9 cellular contexts compared by ENCODE assay signal in the genomic region with DNA sequence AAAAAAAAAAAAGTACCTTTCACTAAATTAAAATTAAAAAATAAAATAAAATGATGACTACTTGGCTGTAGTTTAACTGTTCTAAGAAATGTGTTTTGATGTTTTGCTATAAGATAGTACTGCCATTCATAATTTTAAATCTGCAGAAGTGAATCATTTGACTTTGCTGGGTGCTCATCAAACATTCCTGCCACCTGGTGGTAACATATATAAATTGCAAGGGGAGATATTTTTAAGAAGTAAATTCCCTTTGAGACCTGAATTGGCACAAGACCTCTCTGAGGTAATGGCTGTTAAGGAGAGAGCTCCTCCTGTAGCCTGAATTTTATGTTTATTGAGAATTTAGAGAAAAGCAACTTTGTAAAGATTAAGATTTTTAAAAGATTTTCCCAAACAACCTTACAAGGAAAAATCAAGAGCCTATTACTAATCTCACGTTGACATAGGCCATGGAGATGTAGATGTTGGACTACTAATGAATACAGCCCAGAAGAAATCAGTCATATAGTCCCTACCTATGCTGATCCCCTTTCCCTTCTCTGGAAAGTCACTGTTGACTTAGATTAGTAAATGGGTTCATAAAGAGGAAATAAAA. TPM values are rescaled to one million over a fixed set of nuclear protein-coding genes. Genes with fewer than 3 reads are reported as not detected.
DNase-seq lines count a peak whose midpoint lies in the region; ATAC-seq and TF ChIP-seq lines count a peak whose summit lies in the region.
"Had no signal": no experiment of that assay in that cellular context is flagged by ENCODE, and none has a peak within 500 bp of the region (broad histone marks: within the 10 kb centered on the region; RNA-seq: fewer than 3 reads in every experiment).

No MANE protein-coding gene starts in this region.

- intact Hi-C loops in activated CD4-positive, alpha-beta T cell treated with anti-CD3 and anti-CD28 coated beads for 36 hours (cut with DNase I, micrococcal nuclease) = no loop called here
- intact Hi-C loops in stomach (cut with DNase I; ENCODE audit: low total_unique reads) = no loop called here

- CTCF ChIA-PET in activated CD4-positive, alpha-beta T cell treated with anti-CD3 and anti-CD28 coated beads for 36 hours (lab: Charles Lee) = interaction anchor here (0.8 to 3.2 kb wide), 4 partner anchors 12 to 170 kb away, joined by 4 to 16 read pairs (median 7); a partner anchor contains a TSS

- peak in 5 of 7 experiments; percentile 19 to 61 (median 22) for TF ChIP-seq CTCF in stomach (IDR thresholded peaks at IDR 0.05)

- no peak overlapping the region for H3K4me3 Mint-ChIP-seq in activated CD4-positive, alpha-beta T cell treated with anti-CD3 and anti-CD28 coated beads for 36 hours
- H3K4me3 Mint-ChIP-seq: activated naive CD4-positive, alpha-beta T cell treated with anti-CD3 and anti-CD28 coated beads, Interleukin-2, amount 50 U/mL, for 24 hours had no signal

- H3K4me3 ChIP-seq in stomach = no peak overlapping the region

- peaks cover 0 to 33% (median 26%) of the 10 kb centered on the region in 4 donors for H3K9me3 ChIP-seq in stomach

- no peak for DNase-seq in activated CD4-positive, alpha-beta T cell treated with anti-CD3 and anti-CD28 coated beads for 36 hours
- DNase-seq in activated CD4-positive, alpha-beta T cell treated with anti-CD3 and anti-CD28 coated beads for 4 hours = no peak
- DNase-seq in NCI-H526 treated with DMSO at 0.1 percent for 48 hours (lab: John Stamatoyannopoulos, UW) (peak; percentile 25), erythroblast (lab: John Stamatoyannopoulos, UW) (peak; percentile 33 to 56), stomach (no peak), nucleus accumbens (lab: John Stamatoyannopoulos, UW) (no peak), hippocampal formation (lab: John Stamatoyannopoulos, UW) (no peak)

- TF ChIP-seq EP300 in stomach (IDR thresholded peaks at IDR 0.05) = no peak

- no peaks in the 10 kb centered on the region for H3K4me1 ChIP-seq in stomach

- peaks cover 12% of the 10 kb centered on the region for H3K9me3 Mint-ChIP-seq in activated CD4-positive, alpha-beta T cell treated with anti-CD3 and anti-CD28 coated beads for 36 hours (ENCODE audit: low read depth)

- H3K27ac ChIP-seq in stomach = no peak overlapping the region

- H3K36me3 Mint-ChIP-seq in activated CD4-positive, alpha-beta T cell treated with anti-CD3 and anti-CD28 coated beads for 36 hours (ENCODE audit: low read depth) = peaks cover 5% of the 10 kb centered on the region

- TF ChIP-seq POLR2A in erythroblast (IDR thresholded peaks at IDR 0.05; ENCODE audit: low read length) (no peak), stomach (IDR thresholded peaks at IDR 0.05) (no peak)

- no peaks in the 10 kb centered on the region for H3K4me1 Mint-ChIP-seq in activated CD4-positive, alpha-beta T cell treated with anti-CD3 and anti-CD28 coated beads for 36 hours
- H3K4me1 Mint-ChIP-seq: activated naive CD4-positive, alpha-beta T cell treated with anti-CD3 and anti-CD28 coated beads, Interleukin-2, amount 50 U/mL, for 24 hours had no signal

- POLR2A ChIA-PET in activated CD4-positive, alpha-beta T cell treated with anti-CD3 and anti-CD28 coated beads for 36 hours (lab: Charles Lee) = no interaction called here

- H3K36me3 ChIP-seq in stomach = no peaks in the 10 kb centered on the region

- peak; percentile 44 for ATAC-seq in activated CD4-positive, alpha-beta T cell treated with anti-CD3 and anti-CD28 coated beads for 36 hours
- no peak for ATAC-seq in HG02870 (IDR thresholded peaks at IDR 0.05; ENCODE audit: unreplicated experiment)

- peaks cover 7% of the 10 kb centered on the region for H3K27me3 Mint-ChIP-seq in activated CD4-positive, alpha-beta T cell treated with anti-CD3 and anti-CD28 coated beads for 36 hours

- no peak overlapping the region for H3K27ac Mint-ChIP-seq in activated CD4-positive, alpha-beta T cell treated with anti-CD3 and anti-CD28 coated beads for 36 hours
- H3K27ac Mint-ChIP-seq: activated naive CD4-positive, alpha-beta T cell treated with anti-CD3 and anti-CD28 coated beads, Interleukin-2, amount 50 U/mL, for 24 hours had no signal

- no peaks in the 10 kb centered on the region for H3K27me3 ChIP-seq in stomach

- 89 to 97% (median 96%) methylated on average over 1 of the region's 1 CpG for whole genome bisulfite sequencing in stomach, 5 donors

RNA-seq across cellular contexts. Expression of a gene that starts 11.9 kb away (rescaled TPM):
- total RNA-seq in activated CD4-positive, alpha-beta T cell treated with anti-CD3 and anti-CD28 coated beads for 36 hours = 10 to 100 TPM; 22.9 to 33.4 TPM
- total RNA-seq in stomach = 10 to 100 TPM in 3 of 5 donors, 1 to 10 TPM in 2; 4.7 to 34.5 (median 14.5) TPM
- 10 to 100 TPM; 13.5 to 15.0 (median 13.8) TPM for polyA plus RNA-seq in stomach

Comparison
In these comparisons a context has a peak if more than half of its experiments do, and no peak if none do; other contexts are left out.
1. DNase-seq: peak in NCI-H526 treated with DMSO at 0.1 percent for 48 hours (single experiment) and erythroblast (2 of 2); none in activated CD4-positive, alpha-beta T cell treated with anti-CD3 and anti-CD28 coated beads for 36 hours (single experiment), activated CD4-positive, alpha-beta T cell treated with anti-CD3 and anti-CD28 coated beads for 4 hours (0 of 2), stomach (single experiment), nucleus accumbens (0 of 56) and hippocampal formation (0 of 2).